ENCODE assay signal across 2 cellular contexts in the genomic region with DNA sequence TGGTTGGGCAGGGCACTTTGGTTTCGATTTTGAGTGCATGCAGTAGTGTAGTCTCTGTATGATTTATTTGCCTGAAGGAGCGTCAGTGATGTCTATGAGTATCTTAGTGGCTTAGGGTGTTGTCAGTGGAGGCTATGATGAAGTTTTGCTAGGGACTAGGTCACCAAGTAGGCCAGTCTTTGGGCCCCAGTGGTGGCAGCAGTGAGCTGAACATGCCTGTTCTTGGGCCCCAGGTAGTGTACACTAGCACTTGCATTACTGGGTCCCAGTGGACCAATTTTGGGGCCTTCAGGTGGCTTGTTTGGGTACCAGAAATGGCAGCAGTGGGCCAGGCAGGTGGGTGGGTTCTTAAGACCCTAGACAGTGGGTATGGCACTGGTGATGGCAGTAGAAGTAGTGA.
TF ChIP-seq lines count a peak whose summit lies in the region.

No MANE protein-coding gene starts in this region.

TF ChIP-seq in HCT116, 20 proteins besides CTCF, POLR2A, EP300 and RAD21 (continued from another document):
- TF ChIP-seq, protein P1, sequence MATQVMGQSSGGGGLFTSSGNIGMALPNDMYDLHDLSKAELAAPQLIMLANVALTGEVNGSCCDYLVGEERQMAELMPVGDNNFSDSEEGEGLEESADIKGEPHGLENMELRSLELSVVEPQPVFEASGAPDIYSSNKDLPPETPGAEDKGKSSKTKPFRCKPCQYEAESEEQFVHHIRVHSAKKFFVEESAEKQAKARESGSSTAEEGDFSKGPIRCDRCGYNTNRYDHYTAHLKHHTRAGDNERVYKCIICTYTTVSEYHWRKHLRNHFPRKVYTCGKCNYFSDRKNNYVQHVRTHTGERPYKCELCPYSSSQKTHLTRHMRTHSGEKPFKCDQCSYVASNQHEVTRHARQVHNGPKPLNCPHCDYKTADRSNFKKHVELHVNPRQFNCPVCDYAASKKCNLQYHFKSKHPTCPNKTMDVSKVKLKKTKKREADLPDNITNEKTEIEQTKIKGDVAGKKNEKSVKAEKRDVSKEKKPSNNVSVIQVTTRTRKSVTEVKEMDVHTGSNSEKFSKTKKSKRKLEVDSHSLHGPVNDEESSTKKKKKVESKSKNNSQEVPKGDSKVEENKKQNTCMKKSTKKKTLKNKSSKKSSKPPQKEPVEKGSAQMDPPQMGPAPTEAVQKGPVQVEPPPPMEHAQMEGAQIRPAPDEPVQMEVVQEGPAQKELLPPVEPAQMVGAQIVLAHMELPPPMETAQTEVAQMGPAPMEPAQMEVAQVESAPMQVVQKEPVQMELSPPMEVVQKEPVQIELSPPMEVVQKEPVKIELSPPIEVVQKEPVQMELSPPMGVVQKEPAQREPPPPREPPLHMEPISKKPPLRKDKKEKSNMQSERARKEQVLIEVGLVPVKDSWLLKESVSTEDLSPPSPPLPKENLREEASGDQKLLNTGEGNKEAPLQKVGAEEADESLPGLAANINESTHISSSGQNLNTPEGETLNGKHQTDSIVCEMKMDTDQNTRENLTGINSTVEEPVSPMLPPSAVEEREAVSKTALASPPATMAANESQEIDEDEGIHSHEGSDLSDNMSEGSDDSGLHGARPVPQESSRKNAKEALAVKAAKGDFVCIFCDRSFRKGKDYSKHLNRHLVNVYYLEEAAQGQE (IDR thresholded peaks at IDR 0.05; ENCODE audit: low read depth), result no peak
- no peak for TF ChIP-seq SP1 (IDR thresholded peaks at IDR 0.05; ENCODE audit: low read depth)
- TF ChIP-seq EZH2phosphoT487 (IDR thresholded peaks at IDR 0.05; ENCODE audit: borderline replicate concordance), result no peak
- TF ChIP-seq ELF1 (IDR thresholded peaks at IDR 0.05; ENCODE audit: borderline replicate concordance, low read depth), result no peak
- TF ChIP-seq, protein P2, sequence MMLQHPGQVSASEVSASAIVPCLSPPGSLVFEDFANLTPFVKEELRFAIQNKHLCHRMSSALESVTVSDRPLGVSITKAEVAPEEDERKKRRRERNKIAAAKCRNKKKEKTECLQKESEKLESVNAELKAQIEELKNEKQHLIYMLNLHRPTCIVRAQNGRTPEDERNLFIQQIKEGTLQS (IDR thresholded peaks at IDR 0.05), result no peak
- no peak for TF ChIP-seq EGR1 (IDR thresholded peaks at IDR 0.05; ENCODE audit: low read depth)
- TF ChIP-seq JUND (IDR thresholded peaks at IDR 0.05), result no peak
- TF ChIP-seq SRF (IDR thresholded peaks at IDR 0.05; ENCODE audit: low read depth), result no peak
- TF ChIP-seq, protein P3, sequence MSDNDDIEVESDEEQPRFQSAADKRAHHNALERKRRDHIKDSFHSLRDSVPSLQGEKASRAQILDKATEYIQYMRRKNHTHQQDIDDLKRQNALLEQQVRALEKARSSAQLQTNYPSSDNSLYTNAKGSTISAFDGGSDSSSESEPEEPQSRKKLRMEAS (IDR thresholded peaks at IDR 0.05), result no peak
TF ChIP-seq in HCT116: peak in this region for 0.

TF ChIP-seq in WTC11, 78 proteins besides CTCF, POLR2A, EP300 and RAD21 (continued from another document):
- TF ChIP-seq, protein P4, sequence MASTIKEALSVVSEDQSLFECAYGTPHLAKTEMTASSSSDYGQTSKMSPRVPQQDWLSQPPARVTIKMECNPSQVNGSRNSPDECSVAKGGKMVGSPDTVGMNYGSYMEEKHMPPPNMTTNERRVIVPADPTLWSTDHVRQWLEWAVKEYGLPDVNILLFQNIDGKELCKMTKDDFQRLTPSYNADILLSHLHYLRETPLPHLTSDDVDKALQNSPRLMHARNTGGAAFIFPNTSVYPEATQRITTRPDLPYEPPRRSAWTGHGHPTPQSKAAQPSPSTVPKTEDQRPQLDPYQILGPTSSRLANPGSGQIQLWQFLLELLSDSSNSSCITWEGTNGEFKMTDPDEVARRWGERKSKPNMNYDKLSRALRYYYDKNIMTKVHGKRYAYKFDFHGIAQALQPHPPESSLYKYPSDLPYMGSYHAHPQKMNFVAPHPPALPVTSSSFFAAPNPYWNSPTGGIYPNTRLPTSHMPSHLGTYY (CRISPR knock-in tag; IDR thresholded peaks at IDR 0.05), result no peak
- TF ChIP-seq, protein P5, sequence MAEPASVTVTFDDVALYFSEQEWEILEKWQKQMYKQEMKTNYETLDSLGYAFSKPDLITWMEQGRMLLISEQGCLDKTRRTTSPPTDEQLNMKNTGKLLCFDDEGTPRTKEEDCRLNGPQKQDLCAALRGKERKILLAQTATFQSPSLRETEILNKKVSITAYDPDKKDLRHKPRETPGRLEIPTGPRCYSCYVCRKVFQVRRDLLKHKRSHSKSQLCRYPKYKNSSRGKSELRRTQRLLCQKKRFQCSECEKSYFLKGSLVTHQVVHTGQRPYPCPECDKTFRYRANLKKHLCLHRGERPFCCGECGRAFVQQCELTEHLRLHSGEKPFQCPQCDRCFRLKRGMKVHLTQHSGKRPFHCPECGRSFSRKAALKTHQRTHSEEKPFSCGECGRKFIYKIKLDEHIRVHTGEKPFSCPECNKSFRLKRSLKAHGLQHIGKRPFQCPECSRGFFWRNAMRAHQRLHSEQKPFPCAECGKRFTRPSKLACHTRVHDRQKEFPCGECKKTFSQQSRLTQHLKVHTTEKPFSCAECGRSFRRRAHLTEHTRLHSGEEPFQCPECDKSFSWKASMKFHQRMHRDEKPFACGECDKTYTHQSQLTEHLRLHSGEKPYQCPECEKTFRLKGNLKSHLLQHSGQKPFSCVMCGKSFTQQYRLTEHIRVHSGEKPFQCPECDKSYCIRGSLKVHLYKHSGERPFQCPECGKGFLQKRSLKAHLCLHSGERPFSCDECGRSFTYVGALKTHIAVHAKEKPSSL (CRISPR knock-in tag; conservative IDR thresholded peaks at IDR 0.05), result no peak
- TF ChIP-seq FOXP1 (CRISPR knock-in tag; IDR thresholded peaks at IDR 0.05; ENCODE audit: borderline replicate concordance), result no peak
- TF ChIP-seq, protein P6, sequence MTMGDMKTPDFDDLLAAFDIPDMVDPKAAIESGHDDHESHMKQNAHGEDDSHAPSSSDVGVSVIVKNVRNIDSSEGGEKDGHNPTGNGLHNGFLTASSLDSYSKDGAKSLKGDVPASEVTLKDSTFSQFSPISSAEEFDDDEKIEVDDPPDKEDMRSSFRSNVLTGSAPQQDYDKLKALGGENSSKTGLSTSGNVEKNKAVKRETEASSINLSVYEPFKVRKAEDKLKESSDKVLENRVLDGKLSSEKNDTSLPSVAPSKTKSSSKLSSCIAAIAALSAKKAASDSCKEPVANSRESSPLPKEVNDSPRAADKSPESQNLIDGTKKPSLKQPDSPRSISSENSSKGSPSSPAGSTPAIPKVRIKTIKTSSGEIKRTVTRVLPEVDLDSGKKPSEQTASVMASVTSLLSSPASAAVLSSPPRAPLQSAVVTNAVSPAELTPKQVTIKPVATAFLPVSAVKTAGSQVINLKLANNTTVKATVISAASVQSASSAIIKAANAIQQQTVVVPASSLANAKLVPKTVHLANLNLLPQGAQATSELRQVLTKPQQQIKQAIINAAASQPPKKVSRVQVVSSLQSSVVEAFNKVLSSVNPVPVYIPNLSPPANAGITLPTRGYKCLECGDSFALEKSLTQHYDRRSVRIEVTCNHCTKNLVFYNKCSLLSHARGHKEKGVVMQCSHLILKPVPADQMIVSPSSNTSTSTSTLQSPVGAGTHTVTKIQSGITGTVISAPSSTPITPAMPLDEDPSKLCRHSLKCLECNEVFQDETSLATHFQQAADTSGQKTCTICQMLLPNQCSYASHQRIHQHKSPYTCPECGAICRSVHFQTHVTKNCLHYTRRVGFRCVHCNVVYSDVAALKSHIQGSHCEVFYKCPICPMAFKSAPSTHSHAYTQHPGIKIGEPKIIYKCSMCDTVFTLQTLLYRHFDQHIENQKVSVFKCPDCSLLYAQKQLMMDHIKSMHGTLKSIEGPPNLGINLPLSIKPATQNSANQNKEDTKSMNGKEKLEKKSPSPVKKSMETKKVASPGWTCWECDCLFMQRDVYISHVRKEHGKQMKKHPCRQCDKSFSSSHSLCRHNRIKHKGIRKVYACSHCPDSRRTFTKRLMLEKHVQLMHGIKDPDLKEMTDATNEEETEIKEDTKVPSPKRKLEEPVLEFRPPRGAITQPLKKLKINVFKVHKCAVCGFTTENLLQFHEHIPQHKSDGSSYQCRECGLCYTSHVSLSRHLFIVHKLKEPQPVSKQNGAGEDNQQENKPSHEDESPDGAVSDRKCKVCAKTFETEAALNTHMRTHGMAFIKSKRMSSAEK (CRISPR knock-in tag; IDR thresholded peaks at IDR 0.05; ENCODE audit: borderline replicate concordance), result no peak
- TF ChIP-seq, protein P7, sequence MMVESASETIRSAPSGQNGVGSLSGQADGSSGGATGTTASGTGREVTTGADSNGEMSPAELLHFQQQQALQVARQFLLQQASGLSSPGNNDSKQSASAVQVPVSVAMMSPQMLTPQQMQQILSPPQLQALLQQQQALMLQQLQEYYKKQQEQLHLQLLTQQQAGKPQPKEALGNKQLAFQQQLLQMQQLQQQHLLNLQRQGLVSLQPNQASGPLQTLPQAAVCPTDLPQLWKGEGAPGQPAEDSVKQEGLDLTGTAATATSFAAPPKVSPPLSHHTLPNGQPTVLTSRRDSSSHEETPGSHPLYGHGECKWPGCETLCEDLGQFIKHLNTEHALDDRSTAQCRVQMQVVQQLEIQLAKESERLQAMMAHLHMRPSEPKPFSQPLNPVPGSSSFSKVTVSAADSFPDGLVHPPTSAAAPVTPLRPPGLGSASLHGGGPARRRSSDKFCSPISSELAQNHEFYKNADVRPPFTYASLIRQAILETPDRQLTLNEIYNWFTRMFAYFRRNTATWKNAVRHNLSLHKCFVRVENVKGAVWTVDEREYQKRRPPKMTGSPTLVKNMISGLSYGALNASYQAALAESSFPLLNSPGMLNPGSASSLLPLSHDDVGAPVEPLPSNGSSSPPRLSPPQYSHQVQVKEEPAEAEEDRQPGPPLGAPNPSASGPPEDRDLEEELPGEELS (CRISPR knock-in tag; IDR thresholded peaks at IDR 0.05), result no peak
- no peak for TF ChIP-seq ATF1 (CRISPR knock-in tag; IDR thresholded peaks at IDR 0.05)
- TF ChIP-seq ZNF423 (CRISPR knock-in tag; IDR thresholded peaks at IDR 0.05), result no peak
